8 cellular contexts compared by ENCODE assay signal in the genomic region with DNA sequence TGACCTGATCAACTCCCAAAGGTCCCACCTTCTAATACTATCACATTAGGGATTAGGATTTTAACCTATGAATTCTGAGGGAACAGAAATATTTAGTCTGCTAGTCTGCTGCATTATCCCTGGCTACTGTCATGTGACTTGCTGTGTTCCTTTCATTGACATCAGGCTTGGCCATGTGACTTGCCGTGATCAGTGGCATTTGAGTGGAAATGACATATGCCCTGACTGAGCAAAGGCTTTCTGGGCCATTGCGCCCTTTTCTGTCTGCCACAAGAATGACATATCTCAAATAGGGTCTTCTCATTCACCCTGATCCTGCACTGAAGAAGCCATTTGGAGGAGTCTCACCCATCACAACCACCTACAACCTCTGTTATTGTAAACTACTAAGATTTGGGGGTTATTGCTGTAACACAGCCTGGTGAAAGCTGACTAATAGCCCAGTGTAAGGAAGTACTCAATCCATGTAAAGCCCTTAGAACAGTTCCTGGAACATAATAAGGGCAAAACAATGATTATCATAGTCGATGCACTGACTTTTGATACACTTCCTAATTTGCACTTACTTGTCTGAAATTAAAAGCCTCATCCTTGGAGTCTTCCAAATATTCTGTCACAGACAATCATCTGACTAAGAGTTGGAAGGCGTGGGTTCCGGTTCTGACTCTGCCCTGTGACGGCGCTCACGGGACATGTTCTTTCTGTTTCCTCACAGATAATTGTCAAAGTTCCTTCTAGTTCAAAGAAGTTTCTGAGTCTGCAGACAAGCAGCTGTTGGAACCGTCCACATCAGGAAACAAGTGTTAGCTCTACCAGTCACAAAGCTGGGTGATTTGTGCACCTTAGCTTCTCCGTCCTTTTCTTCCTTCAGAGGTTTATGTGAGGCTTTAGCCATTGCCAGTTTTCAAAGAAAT.
DNase-seq lines count a peak whose midpoint lies in the region; ATAC-seq lines count a peak whose summit lies in the region.

No MANE protein-coding gene starts in this region.

- peak; percentile 44 for ATAC-seq in GM19035 (IDR thresholded peaks at IDR 0.05; ENCODE audit: unreplicated experiment)
- ATAC-seq in HG03565 (IDR thresholded peaks at IDR 0.05; ENCODE audit: unreplicated experiment), result peak; percentile 45

- peak; percentile 77 for DNase-seq in activated CD8-positive, alpha-beta memory T cell treated with anti-CD3 and anti-CD28 coated beads for 24 hours
- DNase-seq in foreskin melanocyte (peak; percentile 55), COLO668 (lab: John Stamatoyannopoulos, UW; ENCODE audit: unreplicated experiment) (no peak), NCI-H1436 treated with DMSO at 0.1 percent for 48 hours (lab: John Stamatoyannopoulos, UW) (no peak), NCI-H1417 (lab: John Stamatoyannopoulos, UW) (no peak)
- peak; percentile 45 to 55 for DNase-seq in stimulated activated CD4-positive, alpha-beta T cell treated with anti-CD3 and anti-CD28 coated beads, Interleukin-15, amount 100 ng/mL, for 48 hours (ENCODE audit: low read depth in 2 of 2)

Comparison
In these comparisons a context has a peak if more than half of its experiments do, and no peak if none do; other contexts are left out.
1. DNase-seq: peak in activated CD8-positive, alpha-beta memory T cell treated with anti-CD3 and anti-CD28 coated beads for 24 hours (single experiment), foreskin melanocyte (single experiment) and stimulated activated CD4-positive, alpha-beta T cell treated with anti-CD3 and anti-CD28 coated beads, Interleukin-15, amount 100 ng/mL, for 48 hours (2 of 2); none in COLO668 (single experiment), NCI-H1436 treated with DMSO at 0.1 percent for 48 hours (single experiment) and NCI-H1417 (0 of 3).